9 cellular contexts compared by ENCODE assay signal in genomic region chr12:57517187-57517586, GRCh38. TPM values are rescaled to one million over a fixed set of nuclear protein-coding genes. Genes with fewer than 3 reads are reported as not detected.
DNase-seq lines count a peak whose midpoint lies in the region; ATAC-seq and TF ChIP-seq lines count a peak whose summit lies in the region.
"Had no signal": no experiment of that assay in that cellular context is flagged by ENCODE, and none has a peak within 500 bp of the region (broad histone marks: within the 10 kb centered on the region; RNA-seq: fewer than 3 reads in every experiment).

No MANE protein-coding gene starts in this region.

- H3K36me3 ChIP-seq in Caco-2 (ENCODE audit: control insufficient read depth, insufficient read depth, low read length) (peaks cover 4% of the 10 kb centered on the region), psoas muscle (ENCODE audit: insufficient read depth in 1 of 2, low read depth in 1 of 2) (peaks cover 15 to 59% of the 10 kb centered on the region in 2 donors)

- H3K27ac ChIP-seq in psoas muscle = peak overlapping the region; percentile 100
- H3K27ac ChIP-seq: SJCRH30 had no signal

- peaks cover 22% of the 10 kb centered on the region for H3K4me1 Mint-ChIP-seq in Caco-2 (ENCODE audit: low read depth, unreplicated experiment)
- H3K4me1 Mint-ChIP-seq in dendritic cell treated with granulocyte-macrophage colony-stimulating factor and Interleukin-4, amounts not matched to agents 40 ng/mL and 50 ng/mL, for 4 days (ENCODE audit: low read depth) = peaks cover 51% of the 10 kb centered on the region

- POLR2A ChIA-PET in Caco-2 (lab: Charles Lee) = interaction anchor here (0.6 to 0.9 kb wide), 2 partner anchors 13 to 29 kb away, joined by 3 to 7 read pairs; no protein-coding TSS in a partner anchor

- no peaks in the 10 kb centered on the region for H3K9me3 Mint-ChIP-seq in Caco-2 (ENCODE audit: unreplicated experiment)
- H3K9me3 Mint-ChIP-seq in dendritic cell treated with granulocyte-macrophage colony-stimulating factor and Interleukin-4, amounts not matched to agents 40 ng/mL and 50 ng/mL, for 4 days = no peaks in the 10 kb centered on the region

- H3K4me1 ChIP-seq in Caco-2 = peaks cover 20% of the 10 kb centered on the region
- peaks cover 35% of the 10 kb centered on the region for H3K4me1 ChIP-seq in psoas muscle

- no peak for ATAC-seq in psoas muscle
- ATAC-seq in HG02759 (IDR thresholded peaks at IDR 0.05; ENCODE audit: unreplicated experiment) = no peak
- no peak for ATAC-seq in HG03457 (IDR thresholded peaks at IDR 0.05; ENCODE audit: unreplicated experiment)

- no peaks in the 10 kb centered on the region for H3K27me3 ChIP-seq in Caco-2 (replicated peaks; ENCODE audit: control insufficient read depth, insufficient read depth, low read length)
- H3K27me3 ChIP-seq in psoas muscle (ENCODE audit: insufficient read depth in 3 of 3, low read length in 2 of 3) = no peaks in the 10 kb centered on the region
- H3K27me3 ChIP-seq: SJCRH30 had no signal

- H3K27ac Mint-ChIP-seq in Caco-2 (ENCODE audit: unreplicated experiment) = peak overlapping the region; percentile 94
- H3K27ac Mint-ChIP-seq in dendritic cell treated with granulocyte-macrophage colony-stimulating factor and Interleukin-4, amounts not matched to agents 40 ng/mL and 50 ng/mL, for 4 days = peak overlapping the region; percentile 40

- H3K27me3 Mint-ChIP-seq in Caco-2 (ENCODE audit: insufficient read depth, unreplicated experiment) = no peaks in the 10 kb centered on the region
- H3K27me3 Mint-ChIP-seq in dendritic cell treated with granulocyte-macrophage colony-stimulating factor and Interleukin-4, amounts not matched to agents 40 ng/mL and 50 ng/mL, for 4 days = no peaks in the 10 kb centered on the region

- peaks cover 100% of the 10 kb centered on the region for H3K36me3 Mint-ChIP-seq in Caco-2 (ENCODE audit: insufficient read depth, unreplicated experiment)
- peaks cover 83% of the 10 kb centered on the region for H3K36me3 Mint-ChIP-seq in dendritic cell treated with granulocyte-macrophage colony-stimulating factor and Interleukin-4, amounts not matched to agents 40 ng/mL and 50 ng/mL, for 4 days (ENCODE audit: low read depth)

- no TSS peak for BruUV-seq in Caco-2 (replicated peaks; lab: Mats Ljungman, UMichigan)

- TF ChIP-seq CTCF in Caco-2 (IDR thresholded peaks at IDR 0.05; ENCODE audit: insufficient read depth in 1 of 2, low read depth in 1 of 2, low read length in 1 of 2, severe bottlenecking in 1 of 2, unreplicated experiment in 1 of 2) (no peak), LNCaP clone FGC (IDR thresholded peaks at IDR 0.05; ENCODE audit: control insufficient read depth, extremely low read depth, insufficient read depth) (no peak), psoas muscle (IDR thresholded peaks at IDR 0.05) (no peak), GM13977 (IDR thresholded peaks at IDR 0.05; ENCODE audit: extremely low read depth, insufficient read depth, missing control alignments) (no peak)

- intact Hi-C loops in Caco-2 (cut with micrococcal nuclease; ENCODE audit: unreplicated experiment) = no loop called here
- intact Hi-C loops in dendritic cell treated with granulocyte-macrophage colony-stimulating factor and Interleukin-4, amounts not matched to agents 40 ng/mL and 50 ng/mL, for 4 days (cut with micrococcal nuclease) = no loop called here
- intact Hi-C loops in psoas muscle (cut with DNase I) = no loop called here

- CTCF ChIA-PET in Caco-2 (lab: Charles Lee) = no interaction called here

- no peak for DNase-seq in Caco-2
- peak; percentile 76 for DNase-seq in LNCaP clone FGC (ENCODE audit: low read depth)
- DNase-seq in psoas muscle = no peak
- no peak for DNase-seq in GM13977 (ENCODE audit: low spot score)
- DNase-seq: caudate nucleus had no signal

- 19 to 29% (median 24%) methylated on average over 1 of the region's 1 CpG for WGBS in psoas muscle, 3 donors

- H3K4me3 ChIP-seq in Caco-2 (ENCODE audit: low read depth, low read length) (no peak overlapping the region), LNCaP clone FGC (ENCODE audit: low read depth, low read length) (no peak overlapping the region), psoas muscle (peak overlapping the region; percentile 96)
- H3K4me3 ChIP-seq: SJCRH30 had no signal

- H3K9me3 ChIP-seq in Caco-2 = no peaks in the 10 kb centered on the region
- no peaks in the 10 kb centered on the region for H3K9me3 ChIP-seq in psoas muscle
- H3K9me3 ChIP-seq: SJCRH30 had no signal

- peak overlapping the region; percentile 86 for H3K4me3 Mint-ChIP-seq in Caco-2 (ENCODE audit: unreplicated experiment)
- H3K4me3 Mint-ChIP-seq in dendritic cell treated with granulocyte-macrophage colony-stimulating factor and Interleukin-4, amounts not matched to agents 40 ng/mL and 50 ng/mL, for 4 days = no peak overlapping the region

- in situ Hi-C loops in GM13977 (cut with MboI; ENCODE audit: low pct_unique_long_range_greater_than_20kb, low sequenced_read_pairs, unreplicated experiment) = no loop called here

RNA-seq across cellular contexts. Expression of gene DDIT3, which starts 3.1 kb away (rescaled TPM):
- total RNA-seq in Caco-2 (2022) = 62.7 and 79.2 TPM in 2 replicates
- total RNA-seq in psoas muscle = 10 to 100 TPM; 11.1 to 59.5 (median 19.6) TPM
- 100 to 1,000 TPM in 1 of 3 donors, 10 to 100 TPM in 2; 62.5 to 224 (median 68.9) TPM for polyA plus RNA-seq in psoas muscle

RNA-seq across cellular contexts. Expression of gene MBD6, which starts 5.4 kb away (rescaled TPM):
- 82.2 and 105 TPM in 2 replicates for total RNA-seq in Caco-2 (2022)
- total RNA-seq in psoas muscle = 10 to 100 TPM; 29.5 to 52.9 (median 39.5) TPM
- polyA plus RNA-seq in psoas muscle = 10 to 100 TPM; 11.6 to 18.4 (median 17.5) TPM

RNA-seq across cellular contexts. Expression of gene MARS1, which starts 29.3 kb away (rescaled TPM):
- 515 and 583 TPM in 2 replicates for total RNA-seq in Caco-2 (2022)
- total RNA-seq in psoas muscle = 10 to 100 TPM; 68.6 to 88.0 (median 83.7) TPM
- 10 to 100 TPM; 41.2 to 97.4 (median 77.7) TPM for polyA plus RNA-seq in psoas muscle

RNA-seq across cellular contexts. Expression of gene DCTN2, which starts 29.8 kb away (rescaled TPM):
- total RNA-seq in Caco-2 (2022) = 89.4 and 94.4 TPM in 2 replicates
- total RNA-seq in psoas muscle = 100 to 1,000 TPM in 2 of 4 donors, 10 to 100 TPM in 2; 91.0 to 128 (median 103) TPM
- 100 to 1,000 TPM; 107 to 165 (median 123) TPM for polyA plus RNA-seq in psoas muscle

RNA-seq across cellular contexts. Expression of gene KIF5A, which starts 32.7 kb away (rescaled TPM):
- total RNA-seq in Caco-2 (2022) (0.05 TPM in 1 of 2 replicates, not detected in the other), psoas muscle (under 1 TPM in 3 of 4 donors, not detected in 1; 0.04 to 0.21 (median 0.14) TPM)
- under 1 TPM; 0.01 to 0.18 (median 0.04) TPM for polyA plus RNA-seq in psoas muscle
